ENCODE assay signal across 20 cellular contexts in the genomic region with DNA sequence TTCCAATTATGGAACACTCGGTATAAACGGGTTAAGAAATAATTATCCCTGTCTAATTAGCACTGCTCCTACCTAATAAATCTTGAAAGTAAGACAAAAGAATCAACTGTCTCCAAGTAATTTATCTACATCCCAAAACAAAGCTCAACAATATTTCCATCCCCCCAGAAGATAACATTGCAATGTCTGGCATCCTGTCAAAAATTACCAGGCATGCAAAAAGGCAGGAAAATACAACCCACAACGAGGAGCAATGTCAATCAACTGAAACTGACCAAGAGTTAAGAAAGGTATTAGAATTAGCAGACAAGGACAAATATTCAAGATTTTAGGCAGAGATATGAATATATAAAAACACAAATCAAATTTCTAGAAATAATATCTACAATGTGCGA.
"Had no signal": no experiment of that assay in that cellular context is flagged by ENCODE, and none has a peak within 500 bp of the region (broad histone marks: within the 10 kb centered on the region; RNA-seq: fewer than 3 reads in every experiment).

No MANE protein-coding gene starts in this region.

- H3K4me2 ChIP-seq: hepatocyte had no signal

- DNase-seq: activated B cell treated with CpG ODN at 0.5 μM for 24 hours; activated CD4-positive, alpha-beta T cell treated with anti-CD3 and anti-CD28 coated beads, Interleukin-2, amount 10 ng/mL, durations not matched to agents 24 days and 14 days; activated CD8-positive, alpha-beta memory T cell treated with anti-CD3 and anti-CD28 coated beads, Interleukin-2, amount 50 U/mL, for 4 hours; activated CD8-positive, alpha-beta T cell treated with anti-CD3 and anti-CD28 coated beads, Interleukin-2, amount 10 ng/mL, durations not matched to agents 7 days and 5 days; activated gamma-delta T cell treated with Interleukin-2 at 50 U/mL for 16 hours; dorsolateral prefrontal cortex; endodermal cell; left ventricle myocardium inferior; naive B cell; retina; stimulated activated CD4-positive, alpha-beta T cell treated with anti-CD3 and anti-CD28 coated beads, Interleukin-4, amount 100 ng/mL, for 1 hour; stimulated activated naive CD4-positive, alpha-beta T cell treated with Interleukin-2 at 50 U/mL for 16 hours; T-helper 17 cell; upper lobe of left lung had no signal

- H2AFZ ChIP-seq: hepatocyte, parathyroid adenoma had no signal

- H3K36me3 ChIP-seq: gastroesophageal sphincter, upper lobe of left lung had no signal

- FAIRE-seq: bronchial epithelial cell, keratinocyte, TTC549 had no signal

- H3K27me3 ChIP-seq: gastroesophageal sphincter, hepatocyte, upper lobe of left lung had no signal

- H3K4me3 ChIP-seq: dorsolateral prefrontal cortex, gastroesophageal sphincter, hepatocyte, left ventricle myocardium inferior, upper lobe of left lung had no signal

- H3K27ac ChIP-seq: dorsolateral prefrontal cortex, left ventricle myocardium inferior, parathyroid adenoma, upper lobe of left lung had no signal

- ATAC-seq: activated CD8-positive, alpha-beta T cell treated with anti-CD3 and anti-CD28 coated beads, Interleukin-2, amount 10 ng/mL, durations not matched to agents 7 days and 5 days; gastroesophageal sphincter; T-helper 17 cell had no signal
